In the genomic region with DNA sequence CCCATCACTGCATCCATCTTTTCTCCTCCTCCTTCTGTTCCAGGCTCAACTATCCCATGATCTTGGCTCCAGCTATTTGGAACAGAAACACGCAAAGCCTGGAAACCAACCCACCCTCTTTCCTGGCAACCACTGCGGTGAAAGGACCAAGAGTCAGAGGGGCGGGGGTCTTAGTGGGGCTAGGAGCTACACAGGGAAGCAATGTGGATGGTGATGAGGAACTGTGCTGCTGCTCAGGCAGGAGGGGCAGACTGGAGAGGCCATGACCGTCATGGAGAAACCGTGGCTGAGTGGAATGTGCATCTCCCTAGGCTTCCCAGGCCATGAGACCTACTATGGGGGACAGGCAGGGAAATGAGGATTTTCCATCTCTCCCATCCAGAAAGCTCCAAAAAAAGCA, we compare ENCODE assay signal across 12 cellular contexts. TPM values are rescaled to one million over a fixed set of nuclear protein-coding genes. Genes with fewer than 3 reads are reported as not detected.
DNase-seq lines count a peak whose midpoint lies in the region; ATAC-seq lines count a peak whose summit lies in the region.
"Had no signal": no experiment of that assay in that cellular context is flagged by ENCODE, and none has a peak within 500 bp of the region (broad histone marks: within the 10 kb centered on the region; RNA-seq: fewer than 3 reads in every experiment).

No MANE protein-coding gene starts in this region.

- H3K36me3 ChIP-seq in BLaER1 (peaks cover 91% of the 10 kb centered on the region), skeletal muscle satellite cell (ENCODE audit: insufficient read depth, low read length) (peaks cover 59% of the 10 kb centered on the region)

- H3K36me3 Mint-ChIP-seq in activated T-helper 1 cell treated with anti-CD3 and anti-CD28 coated beads, Interleukin-12 subunit alpha, Interleukin-12 subunit beta, Interleukin-2, Interleukin-4 antibody, amounts not matched to agents 30 ng/mL and 10 ng/mL and 1 ng/mL, durations not matched to agents 14 hours and 24 hours and 36 hours (ENCODE audit: low read depth): peaks cover 63% of the 10 kb centered on the region
- H3K36me3 Mint-ChIP-seq in T-cell: peaks cover 86% of the 10 kb centered on the region

- H3K9ac ChIP-seq in BLaER1: peak overlapping the region; percentile 3; the same call in 1 of the 2 replicates
- peak overlapping the region; percentile 2 for H3K9ac ChIP-seq in skeletal muscle satellite cell (ENCODE audit: low read depth, low read length)

- no peaks in the 10 kb centered on the region for H3K27me3 Mint-ChIP-seq in activated T-helper 1 cell treated with anti-CD3 and anti-CD28 coated beads, Interleukin-12 subunit alpha, Interleukin-12 subunit beta, Interleukin-2, Interleukin-4 antibody, amounts not matched to agents 30 ng/mL and 10 ng/mL and 1 ng/mL, durations not matched to agents 14 hours and 24 hours and 36 hours (ENCODE audit: insufficient read depth)
- no peaks in the 10 kb centered on the region for H3K27me3 Mint-ChIP-seq in T-cell

- no peak overlapping the region for H3K4me3 Mint-ChIP-seq in activated T-helper 1 cell treated with anti-CD3 and anti-CD28 coated beads, Interleukin-12 subunit alpha, Interleukin-12 subunit beta, Interleukin-2, Interleukin-4 antibody, amounts not matched to agents 30 ng/mL and 10 ng/mL and 1 ng/mL, durations not matched to agents 14 hours and 24 hours and 36 hours
- no peak overlapping the region for H3K4me3 Mint-ChIP-seq in T-cell

- H3K27me3 ChIP-seq in BLaER1 (no peaks in the 10 kb centered on the region), skeletal muscle satellite cell (ENCODE audit: control insufficient read depth, insufficient read depth, low read length) (no peaks in the 10 kb centered on the region)
- H3K27me3 ChIP-seq: Peyer's patch had no signal

- no peak overlapping the region for H3K4me3 ChIP-seq in BLaER1
- no peak overlapping the region for H3K4me3 ChIP-seq in skeletal muscle satellite cell (ENCODE audit: low read length)
- H3K4me3 ChIP-seq: Peyer's patch had no signal

- peaks cover 15% of the 10 kb centered on the region for H3K4me1 Mint-ChIP-seq in activated T-helper 1 cell treated with anti-CD3 and anti-CD28 coated beads, Interleukin-12 subunit alpha, Interleukin-12 subunit beta, Interleukin-2, Interleukin-4 antibody, amounts not matched to agents 30 ng/mL and 10 ng/mL and 1 ng/mL, durations not matched to agents 14 hours and 24 hours and 36 hours (ENCODE audit: low read depth)
- H3K4me1 Mint-ChIP-seq in T-cell: no peaks in the 10 kb centered on the region

- H3K4me1 ChIP-seq in BLaER1: peaks cover 31% of the 10 kb centered on the region
- H3K4me1 ChIP-seq in skeletal muscle satellite cell (ENCODE audit: control insufficient read depth, insufficient read depth, low read length): peaks cover 48% of the 10 kb centered on the region

- peak overlapping the region; percentile 22 for H3K27ac Mint-ChIP-seq in activated T-helper 1 cell treated with anti-CD3 and anti-CD28 coated beads, Interleukin-12 subunit alpha, Interleukin-12 subunit beta, Interleukin-2, Interleukin-4 antibody, amounts not matched to agents 30 ng/mL and 10 ng/mL and 1 ng/mL, durations not matched to agents 14 hours and 24 hours and 36 hours
- no peak overlapping the region for H3K27ac Mint-ChIP-seq in T-cell

- H3K9me3 Mint-ChIP-seq in activated T-helper 1 cell treated with anti-CD3 and anti-CD28 coated beads, Interleukin-12 subunit alpha, Interleukin-12 subunit beta, Interleukin-2, Interleukin-4 antibody, amounts not matched to agents 30 ng/mL and 10 ng/mL and 1 ng/mL, durations not matched to agents 14 hours and 24 hours and 36 hours: no peaks in the 10 kb centered on the region
- no peaks in the 10 kb centered on the region for H3K9me3 Mint-ChIP-seq in T-cell

- POLR2A ChIA-PET in T-cell (lab: Charles Lee): no interaction called here

- H3K9me3 ChIP-seq in BLaER1 (no peaks in the 10 kb centered on the region), skeletal muscle satellite cell (replicated peaks; ENCODE audit: low read length) (no peaks in the 10 kb centered on the region)
- H3K9me3 ChIP-seq: Peyer's patch had no signal

- no peak for DNase-seq in activated T-helper 1 cell treated with anti-CD3 and anti-CD28 coated beads, Interleukin-12 subunit alpha, Interleukin-12 subunit beta, Interleukin-2, Interleukin-4 antibody, amounts not matched to agents 30 ng/mL and 10 ng/mL and 1 ng/mL, durations not matched to agents 14 hours and 24 hours and 36 hours (ENCODE audit: low spot score)
- DNase-seq in left ventricle myocardium superior: no peak
- DNase-seq in NCI-H187 (lab: John Stamatoyannopoulos, UW): no peak
- no peak for DNase-seq in T-cell
- DNase-seq in NCI-H446 treated with DMSO at 0.1 percent for 48 hours (lab: John Stamatoyannopoulos, UW): no peak
- no peak for DNase-seq in activated T-cell treated with anti-CD3 and anti-CD28 coated beads, Interleukin-2, amount 50 U/mL, for 48 hours
- DNase-seq: activated naive CD4-positive, alpha-beta T cell; NCI-H1930; stimulated activated CD4-positive, alpha-beta T cell treated with anti-CD3 and anti-CD28 coated beads, Interleukin-4, amount 100 ng/mL, for 4 hours had no signal

- 0 out of 2 replicates have a peak, but pooled peaks cover 6% of the 10 kb centered on the region for H4K20me1 ChIP-seq in BLaER1

- ATAC-seq in left ventricle myocardium superior: peak; percentile 16
- ATAC-seq in T-cell (replicated peaks in 1 of 4): no peak

- peak overlapping the region; percentile 54 for H3K4me2 ChIP-seq in BLaER1
- H3K4me2 ChIP-seq in skeletal muscle satellite cell (ENCODE audit: low read length): peak overlapping the region; percentile 17

- peak overlapping the region; percentile 52 for H3K27ac ChIP-seq in BLaER1

- intact Hi-C loops in activated T-helper 1 cell treated with anti-CD3 and anti-CD28 coated beads, Interleukin-12 subunit alpha, Interleukin-12 subunit beta, Interleukin-2, Interleukin-4 antibody, amounts not matched to agents 30 ng/mL and 10 ng/mL and 1 ng/mL, durations not matched to agents 14 hours and 24 hours and 36 hours (cut with micrococcal nuclease): no loop called here
- intact Hi-C loops in left ventricle myocardium superior (cut with micrococcal nuclease): loop anchor here (5.0 kb wide), 1 partner anchor 49 kb away; the partner anchor contains the start of gene ANXA11

- CTCF ChIA-PET in T-cell (lab: Charles Lee): no interaction called here

RNA-seq across cellular contexts. Expression of gene PLAC9, which starts 25.6 kb away (rescaled TPM):
- not detected in 2 replicates for total RNA-seq in activated T-helper 1 cell treated with anti-CD3 and anti-CD28 coated beads, Interleukin-12 subunit alpha, Interleukin-12 subunit beta, Interleukin-2, Interleukin-4 antibody, amounts not matched to agents 30 ng/mL and 10 ng/mL and 1 ng/mL, durations not matched to agents 14 hours and 24 hours and 36 hours
- total RNA-seq in left ventricle myocardium superior: 23.2 TPM
- 17.2 and 32.1 TPM in 2 replicates for total RNA-seq in skeletal muscle satellite cell (2012; rRNA removed)
- not detected for total RNA-seq in T-cell

RNA-seq across cellular contexts. Expression of gene ANXA11, which starts 47.2 kb away (rescaled TPM):
- 216 and 239 TPM in 2 replicates for total RNA-seq in activated T-helper 1 cell treated with anti-CD3 and anti-CD28 coated beads, Interleukin-12 subunit alpha, Interleukin-12 subunit beta, Interleukin-2, Interleukin-4 antibody, amounts not matched to agents 30 ng/mL and 10 ng/mL and 1 ng/mL, durations not matched to agents 14 hours and 24 hours and 36 hours
- total RNA-seq in left ventricle myocardium superior (405 TPM), T-cell (100 to 1,000 TPM; 196 to 222 (median 208) TPM)
- total RNA-seq in skeletal muscle satellite cell (2012; rRNA removed): 55.3 and 86.7 TPM in 2 replicates

Comparison
In these comparisons a context has a peak if more than half of its experiments do, and no peak if none do; other contexts are left out.
1. RNA of gene PLAC9, which starts 25.6 kb away (total RNA-seq): 23.2 TPM in left ventricle myocardium superior (single experiment); not detected in activated T-helper 1 cell treated with anti-CD3 and anti-CD28 coated beads, Interleukin-12 subunit alpha, Interleukin-12 subunit beta, Interleukin-2, Interleukin-4 antibody, amounts not matched to agents 30 ng/mL and 10 ng/mL and 1 ng/mL, durations not matched to agents 14 hours and 24 hours and 36 hours and not detected in T-cell; every median in the first group is over 10 times any median in the second.